8 cellular contexts compared by ENCODE assay signal in the genomic region with DNA sequence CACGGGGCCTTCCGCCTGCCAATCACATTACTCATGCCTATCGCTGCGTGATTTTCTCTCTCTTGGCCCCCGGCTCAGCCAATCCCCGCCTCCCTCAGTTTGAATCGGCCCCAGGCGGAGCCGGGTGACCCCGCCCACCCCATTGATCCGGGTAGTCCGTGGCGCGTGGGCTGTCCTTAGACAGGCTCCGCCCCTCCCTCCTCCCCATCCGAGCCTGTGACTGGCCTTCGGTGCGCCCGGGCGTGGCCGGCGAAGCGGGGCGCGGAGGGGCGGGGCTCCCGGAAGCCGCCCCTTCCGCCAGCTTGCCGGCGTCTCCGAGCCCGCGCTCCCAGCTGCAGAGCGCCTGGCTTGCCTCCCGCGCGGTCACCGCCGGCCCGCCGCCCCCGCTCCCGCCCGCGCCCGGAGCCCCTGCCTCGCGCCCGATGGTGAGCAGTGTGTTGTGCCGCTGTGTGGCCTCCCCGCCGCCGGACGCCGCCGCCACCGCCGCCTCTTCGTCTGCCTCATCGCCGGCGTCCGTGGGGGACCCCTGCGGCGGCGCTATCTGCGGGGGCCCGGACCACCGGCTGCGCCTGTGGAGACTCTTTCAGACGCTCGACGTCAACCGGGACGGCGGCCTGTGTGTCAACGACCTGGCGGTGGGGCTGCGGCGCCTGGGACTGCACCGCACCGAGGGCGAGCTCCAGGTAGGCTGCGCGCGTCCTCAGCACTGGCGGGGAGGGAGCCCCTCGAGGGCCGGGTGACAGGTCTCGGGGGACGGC. TPM values are rescaled to one million over a fixed set of nuclear protein-coding genes. Genes with fewer than 3 reads are reported as not detected.
DNase-seq lines count a peak whose midpoint lies in the region; ATAC-seq and TF ChIP-seq lines count a peak whose summit lies in the region.

TSS of gene SLC25A25 (plus strand) at position 335 of the 758 bp plus-strand sequence. CDS start at position 423, 88 bp downstream.

- H3K27ac Mint-ChIP-seq in activated CD4-positive, alpha-beta T cell treated with anti-CD3 and anti-CD28 coated beads, Interleukin-2, amount 10 ng/mL, durations not matched to agents 7 days and 5 days: peak within 1 kb of the TSS; percentile 88

- POLR2A ChIA-PET in BJ (lab: Charles Lee): interaction anchor here (1.0 kb wide), 1 partner anchor 34 kb away, joined by 3 read pairs; no protein-coding TSS in a partner anchor
- POLR2A ChIA-PET in activated CD4-positive, alpha-beta T cell treated with anti-CD3 and anti-CD28 coated beads, Interleukin-2, amount 10 ng/mL, durations not matched to agents 7 days and 5 days (lab: Charles Lee): interaction anchor here (0.9 to 1.3 kb wide), 2 partner anchors 26 to 129 kb away, joined by 3 to 4 read pairs; no protein-coding TSS in a partner anchor

- H3K4me3 Mint-ChIP-seq in activated CD4-positive, alpha-beta T cell treated with anti-CD3 and anti-CD28 coated beads, Interleukin-2, amount 10 ng/mL, durations not matched to agents 7 days and 5 days: peak within 1 kb of the TSS; percentile 97

- H3K36me3 Mint-ChIP-seq in activated CD4-positive, alpha-beta T cell treated with anti-CD3 and anti-CD28 coated beads, Interleukin-2, amount 10 ng/mL, durations not matched to agents 7 days and 5 days (ENCODE audit: low read depth): peaks cover 38% of the 10 kb centered on the region

- TF ChIP-seq CTCF in BJ (IDR thresholded peaks at IDR 0.05; ENCODE audit: insufficient read depth, low read depth, low read length): no peak

- H3K27me3 Mint-ChIP-seq in activated CD4-positive, alpha-beta T cell treated with anti-CD3 and anti-CD28 coated beads, Interleukin-2, amount 10 ng/mL, durations not matched to agents 7 days and 5 days: no peaks in the 10 kb centered on the region

- peaks cover 4% of the 10 kb centered on the region; the same call in 1 of the 2 replicates for H3K36me3 ChIP-seq in BJ (ENCODE audit: control insufficient read depth, insufficient read depth, low read length)

- peaks cover 61% of the 10 kb centered on the region for H3K4me1 Mint-ChIP-seq in activated CD4-positive, alpha-beta T cell treated with anti-CD3 and anti-CD28 coated beads, Interleukin-2, amount 10 ng/mL, durations not matched to agents 7 days and 5 days

- H3K27me3 ChIP-seq in BJ (ENCODE audit: control insufficient read depth, insufficient read depth, low read length): no peaks in the 10 kb centered on the region

- H3K9me3 Mint-ChIP-seq in activated CD4-positive, alpha-beta T cell treated with anti-CD3 and anti-CD28 coated beads, Interleukin-2, amount 10 ng/mL, durations not matched to agents 7 days and 5 days: no peaks in the 10 kb centered on the region

- DNase-seq in BJ (ENCODE audit: low read depth) (peak; percentile 95), NCI-H69 (lab: John Stamatoyannopoulos, UW) (peak; percentile 99), cortex of kidney (lab: John Stamatoyannopoulos, UW) (peak; percentile 76), left lobe of liver (ENCODE audit: low spot score) (peak; percentile 100)
- peak; percentile 100 for DNase-seq in activated CD4-positive, alpha-beta T cell treated with anti-CD3 and anti-CD28 coated beads, Interleukin-2, amount 10 ng/mL, durations not matched to agents 7 days and 5 days
- peak; percentile 100 for DNase-seq in stimulated activated CD4-positive, alpha-beta T cell treated with anti-CD3 and anti-CD28 coated beads, Interleukin-2, amount 100 ng/mL, for 4 hours (ENCODE audit: low read depth)

- ATAC-seq in GM19328 (IDR thresholded peaks at IDR 0.05; ENCODE audit: unreplicated experiment) (peak; percentile 73), HG03520 (IDR thresholded peaks at IDR 0.05; ENCODE audit: unreplicated experiment) (peak; percentile 69), left lobe of liver (peak; percentile 81)

- CTCF ChIA-PET in BJ (lab: Yijun Ruan, JAX): interaction anchor here (0.6 to 2.9 kb wide), 8 partner anchors 12 to 451 kb away, joined by 3 to 11 read pairs (median 3); no protein-coding TSS in a partner anchor
- CTCF ChIA-PET in activated CD4-positive, alpha-beta T cell treated with anti-CD3 and anti-CD28 coated beads, Interleukin-2, amount 10 ng/mL, durations not matched to agents 7 days and 5 days (lab: Charles Lee): interaction anchor here (0.6 to 2.1 kb wide), 10 partner anchors 11 to 115 kb away, joined by 3 to 6 read pairs (median 3); partner anchors contain the start of gene EEIG1

- peak within 1 kb of the TSS; percentile 76 for H3K4me3 ChIP-seq in BJ (ENCODE audit: low read depth, low read length)

RNA-seq across cellular contexts. Expression of gene SLC25A25, which starts in this region (rescaled TPM):
- polyA plus RNA-seq in BJ (2011; rRNA removed): 10.2 and 12.9 TPM in 2 replicates
- polyA minus RNA-seq in BJ (2011; rRNA and poly(A)+ RNA removed): 12.9 and 21.2 TPM in 2 replicates
- total RNA-seq in activated CD4-positive, alpha-beta T cell treated with anti-CD3 and anti-CD28 coated beads, Interleukin-2, amount 10 ng/mL, durations not matched to agents 7 days and 5 days: 10 to 100 TPM; 14.6 to 18.4 TPM
- 76.9 TPM for total RNA-seq in left lobe of liver

Comparison
In these comparisons a context has a peak if more than half of its experiments do, and no peak if none do; other contexts are left out.
1. Peak in every context shown above with its lines: DNase-seq, ATAC-seq and H3K4me3 ChIP-seq.